In the genomic region with DNA sequence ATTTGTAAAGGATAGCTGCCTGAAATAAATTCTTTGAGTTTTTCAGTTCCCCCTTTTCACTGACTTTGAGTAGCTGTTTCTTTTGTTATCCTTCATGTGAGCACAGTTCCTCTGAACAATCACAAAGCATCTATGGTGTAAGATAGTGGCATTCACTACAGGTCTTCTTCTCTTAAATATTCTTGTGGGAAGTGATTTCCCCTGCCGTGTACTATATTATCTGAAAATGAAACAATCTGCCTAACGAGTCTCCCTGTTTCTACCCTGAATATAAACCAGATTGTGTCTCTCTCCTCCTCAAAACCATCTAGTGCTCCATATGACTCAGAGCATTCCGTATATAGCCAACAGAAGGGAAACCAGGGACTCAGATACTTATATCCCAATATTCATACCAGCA, we compare ENCODE assay signal across 15 cellular contexts.
DNase-seq lines count a peak whose midpoint lies in the region; ATAC-seq and TF ChIP-seq lines count a peak whose summit lies in the region.
"Had no signal": no experiment of that assay in that cellular context is flagged by ENCODE, and none has a peak within 500 bp of the region (broad histone marks: within the 10 kb centered on the region; RNA-seq: fewer than 3 reads in every experiment).

No MANE protein-coding gene starts in this region.

- H3K36me3 ChIP-seq in sigmoid colon, result peaks cover 0 to 10% (median 0%) of the 10 kb centered on the region in 4 donors
- H3K36me3 ChIP-seq: thoracic aorta had no signal

- ATAC-seq in GM21723 (IDR thresholded peaks at IDR 0.05; ENCODE audit: unreplicated experiment), result peak; percentile 64
- ATAC-seq in HG03108 (IDR thresholded peaks at IDR 0.05; ENCODE audit: unreplicated experiment), result peak; percentile 41
- ATAC-seq in stimulated activated naive B cell treated with anti-CD40 and anti-IgM and Interleukin-4, amounts not matched to agents 10 μg/mL and 1 μg/mL and 100 μg/mL, for 72 hours (replicated peaks), result peak; percentile 76 to 89

- H3K9me3 Mint-ChIP-seq in stimulated activated naive B cell treated with anti-CD40 and anti-IgM and Interleukin-4, amounts not matched to agents 10 μg/mL and 1 μg/mL and 100 μg/mL, for 72 hours, result peaks cover 2 to 8% of the 10 kb centered on the region in 2 donors

- no peaks in the 10 kb centered on the region for H3K27me3 ChIP-seq in sigmoid colon
- H3K27me3 ChIP-seq: dorsolateral prefrontal cortex had no signal

- no peak overlapping the region for H3K27ac ChIP-seq in sigmoid colon
- H3K27ac ChIP-seq: dorsolateral prefrontal cortex, thoracic aorta had no signal

- no peak overlapping the region for H3K4me3 ChIP-seq in sigmoid colon
- H3K4me3 ChIP-seq: dorsolateral prefrontal cortex, thoracic aorta had no signal

- H3K27ac Mint-ChIP-seq in stimulated activated naive B cell treated with anti-CD40 and anti-IgM and Interleukin-4, amounts not matched to agents 10 μg/mL and 1 μg/mL and 100 μg/mL, for 72 hours, result peak overlapping the region; percentile 6

- no peaks in the 10 kb centered on the region for H3K4me1 ChIP-seq in sigmoid colon

- no peaks in the 10 kb centered on the region for H3K9me3 ChIP-seq in sigmoid colon
- H3K9me3 ChIP-seq: thoracic aorta had no signal

- 77 to 94% methylated on average over 3 of the region's 3 CpGs for WGBS in sigmoid colon, 2 donors

- DNase-seq in SIG-M5 treated with dmso at 0.1 percent for 504 hours (lab: John Stamatoyannopoulos, UW; ENCODE audit: unreplicated experiment) (peak; percentile 1), SIG-M5 (lab: John Stamatoyannopoulos, UW) (no peak), OCI-M1 (lab: John Stamatoyannopoulos, UW) (no peak), AG08395 (ENCODE audit: low spot score) (no peak), sigmoid colon (no peak)
- DNase-seq in stimulated activated naive B cell treated with anti-CD40 and anti-IgM and Interleukin-4, amounts not matched to agents 10 μg/mL and 1 μg/mL and 100 μg/mL, for 72 hours, result no peak
- DNase-seq: 8988T, activated T-cell treated with anti-CD3 and anti-CD28 coated beads for 4 hours, Calu3, dorsolateral prefrontal cortex, islet precursor cell, RPMI8226 had no signal

- TF ChIP-seq POLR2A in sigmoid colon (IDR thresholded peaks at IDR 0.05), result no peak

- TF ChIP-seq CTCF in sigmoid colon (IDR thresholded peaks at IDR 0.05), result no peak

- H3K4me1 Mint-ChIP-seq in stimulated activated naive B cell treated with anti-CD40 and anti-IgM and Interleukin-4, amounts not matched to agents 10 μg/mL and 1 μg/mL and 100 μg/mL, for 72 hours, result peaks cover 27 to 54% of the 10 kb centered on the region in 2 donors

- intact Hi-C loops in sigmoid colon (cut with DNase I), result no loop called here

- no peaks in the 10 kb centered on the region for H3K27me3 Mint-ChIP-seq in stimulated activated naive B cell treated with anti-CD40 and anti-IgM and Interleukin-4, amounts not matched to agents 10 μg/mL and 1 μg/mL and 100 μg/mL, for 72 hours

- no peak for TF ChIP-seq EP300 in sigmoid colon (IDR thresholded peaks at IDR 0.05)

- H3K4me3 Mint-ChIP-seq in stimulated activated naive B cell treated with anti-CD40 and anti-IgM and Interleukin-4, amounts not matched to agents 10 μg/mL and 1 μg/mL and 100 μg/mL, for 72 hours, result peak overlapping the region; percentile 33 to 64

- peaks cover 29 to 58% of the 10 kb centered on the region in 2 donors for H3K36me3 Mint-ChIP-seq in stimulated activated naive B cell treated with anti-CD40 and anti-IgM and Interleukin-4, amounts not matched to agents 10 μg/mL and 1 μg/mL and 100 μg/mL, for 72 hours
